Comparison of ENCODE assay signal across 8 cellular contexts in the genomic region with DNA sequence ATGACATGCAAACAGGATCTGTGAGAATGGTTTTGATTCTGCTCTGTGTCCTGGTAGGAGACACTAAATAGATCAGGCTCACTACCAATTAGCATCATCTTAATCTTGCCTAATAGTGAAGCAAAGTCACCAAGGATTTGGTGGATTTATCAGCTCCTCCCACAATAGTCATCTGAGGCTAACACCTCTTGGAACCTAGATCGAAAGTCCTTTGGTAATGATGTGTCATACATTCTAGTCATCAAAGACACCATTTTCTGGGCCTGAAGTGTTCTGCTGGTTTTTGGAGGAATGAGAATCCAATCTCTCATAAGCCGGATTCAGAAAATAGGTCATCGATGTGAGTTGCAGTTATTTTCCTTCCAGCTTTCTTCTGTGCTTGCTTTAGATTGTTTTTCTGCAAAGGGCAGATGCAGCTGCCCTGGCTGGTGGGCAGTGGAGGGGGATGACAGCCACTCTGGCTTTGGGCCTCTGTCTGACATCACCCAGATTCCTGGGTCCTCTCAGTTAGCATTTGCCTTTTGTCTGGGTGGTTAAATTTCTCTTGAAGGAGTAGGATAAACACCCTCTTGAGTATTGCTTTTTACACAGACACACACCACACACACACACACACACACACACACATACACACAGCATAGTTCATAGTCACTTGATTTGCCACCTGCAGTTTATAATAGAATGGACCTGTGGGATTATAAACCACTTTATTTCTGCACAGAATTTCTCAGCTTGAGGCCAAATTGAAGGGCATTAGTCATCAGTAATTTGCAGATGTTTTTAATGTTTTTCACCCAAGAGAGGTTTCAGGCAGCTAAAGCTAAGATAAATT. TPM values are rescaled to one million over a fixed set of nuclear protein-coding genes. Genes with fewer than 3 reads are reported as not detected.
DNase-seq lines count a peak whose midpoint lies in the region; ATAC-seq and TF ChIP-seq lines count a peak whose summit lies in the region.

A gene with protein sequence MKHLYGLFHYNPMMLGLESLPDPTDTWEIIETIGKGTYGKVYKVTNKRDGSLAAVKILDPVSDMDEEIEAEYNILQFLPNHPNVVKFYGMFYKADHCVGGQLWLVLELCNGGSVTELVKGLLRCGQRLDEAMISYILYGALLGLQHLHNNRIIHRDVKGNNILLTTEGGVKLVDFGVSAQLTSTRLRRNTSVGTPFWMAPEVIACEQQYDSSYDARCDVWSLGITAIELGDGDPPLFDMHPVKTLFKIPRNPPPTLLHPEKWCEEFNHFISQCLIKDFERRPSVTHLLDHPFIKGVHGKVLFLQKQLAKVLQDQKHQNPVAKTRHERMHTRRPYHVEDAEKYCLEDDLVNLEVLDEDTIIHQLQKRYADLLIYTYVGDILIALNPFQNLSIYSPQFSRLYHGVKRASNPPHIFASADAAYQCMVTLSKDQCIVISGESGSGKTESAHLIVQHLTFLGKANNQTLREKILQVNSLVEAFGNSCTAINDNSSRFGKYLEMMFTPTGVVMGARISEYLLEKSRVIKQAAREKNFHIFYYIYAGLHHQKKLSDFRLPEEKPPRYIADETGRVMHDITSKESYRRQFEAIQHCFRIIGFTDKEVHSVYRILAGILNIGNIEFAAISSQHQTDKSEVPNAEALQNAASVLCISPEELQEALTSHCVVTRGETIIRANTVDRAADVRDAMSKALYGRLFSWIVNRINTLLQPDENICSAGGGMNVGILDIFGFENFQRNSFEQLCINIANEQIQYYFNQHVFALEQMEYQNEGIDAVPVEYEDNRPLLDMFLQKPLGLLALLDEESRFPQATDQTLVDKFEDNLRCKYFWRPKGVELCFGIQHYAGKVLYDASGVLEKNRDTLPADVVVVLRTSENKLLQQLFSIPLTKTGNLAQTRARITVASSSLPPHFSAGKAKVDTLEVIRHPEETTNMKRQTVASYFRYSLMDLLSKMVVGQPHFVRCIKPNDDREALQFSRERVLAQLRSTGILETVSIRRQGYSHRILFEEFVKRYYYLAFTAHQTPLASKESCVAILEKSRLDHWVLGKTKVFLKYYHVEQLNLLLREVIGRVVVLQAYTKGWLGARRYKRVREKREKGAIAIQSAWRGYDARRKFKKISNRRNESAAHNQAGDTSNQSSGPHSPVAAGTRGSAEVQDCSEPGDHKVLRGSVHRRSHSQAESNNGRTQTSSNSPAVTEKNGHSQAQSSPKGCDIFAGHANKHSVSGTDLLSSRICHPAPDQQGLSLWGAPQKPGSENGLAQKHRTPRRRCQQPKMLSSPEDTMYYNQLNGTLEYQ (N-terminal part only) (plus strand): TSS at position 198 of the 832 bp plus-strand sequence. CDS start 141 bp downstream, at position 339.

- H3K27me3 ChIP-seq in A673 (replicated peaks; ENCODE audit: insufficient read depth, low read depth, low read length, poor library complexity), result no peaks in the 10 kb centered on the region

- H3K27ac ChIP-seq in A673 (ENCODE audit: low read depth, low read length, poor library complexity, severe bottlenecking), result no peak within 1 kb of the TSS

- POLR2A ChIA-PET in A673 (lab: Charles Lee; ENCODE audit: low non-redundant PET), result no interaction called here

- no peaks in the 10 kb centered on the region for H3K9me3 ChIP-seq in A673 (ENCODE audit: low read depth, low read length, poor library complexity, severe bottlenecking)

- intact Hi-C loops in A673 (cut with micrococcal nuclease; ENCODE audit: unreplicated experiment), result no loop called here

- no peak for TF ChIP-seq CTCF in A673 (conservative IDR thresholded peaks at IDR 0.05; ENCODE audit: low read depth, low read length)

- H3K36me3 ChIP-seq in A673 (ENCODE audit: insufficient read depth, low read length, poor library complexity, severe bottlenecking), result no peaks in the 10 kb centered on the region

- no peak within 1 kb of the TSS for H3K4me3 ChIP-seq in A673 (ENCODE audit: low read depth, low read length, poor library complexity, severe bottlenecking)

- no TSS peak for BruUV-seq in A673 (replicated peaks; lab: Mats Ljungman, UMichigan)

- H3K4me1 ChIP-seq in A673 (ENCODE audit: insufficient read depth, low read length, poor library complexity, severe bottlenecking), result peaks cover 16% of the 10 kb centered on the region

- CTCF ChIA-PET in A673 (lab: Charles Lee), result no interaction called here

- DNase-seq in A673 (ENCODE audit: low spot score) (peak; percentile 87), NCI-H774 (lab: John Stamatoyannopoulos, UW) (peak; percentile 25), globus pallidus (ENCODE audit: low spot score) (peak; percentile 50), ecto neural progenitor cell (ENCODE audit: low spot score) (no peak)
- DNase-seq in activated CD4-positive, CD25-positive, alpha-beta regulatory T cell treated with anti-CD3 and anti-CD28 coated beads, Interleukin-2, amount 50 U/mL, for 72 hours, result no peak

- peak; percentile 39 for ATAC-seq in GM21447 (IDR thresholded peaks at IDR 0.05; ENCODE audit: unreplicated experiment)
- ATAC-seq in HG03457 (IDR thresholded peaks at IDR 0.05; ENCODE audit: unreplicated experiment), result no peak
- no peak for ATAC-seq in GM21526 (IDR thresholded peaks at IDR 0.05; ENCODE audit: low FRiP score, unreplicated experiment)

RNA-seq across cellular contexts. Expression of the gene that starts here (rescaled TPM):
- total RNA-seq in A673 (2021), result 0.13 and 0.52 TPM in 2 replicates

Comparison
In these comparisons a context has a peak if more than half of its experiments do, and no peak if none do; other contexts are left out.
1. Peak in DNase-seq in A673; RNA of the gene not detected or under 1 TPM.
2. DNase-seq: peak in NCI-H774 (single experiment) and globus pallidus (single experiment); none in ecto neural progenitor cell (single experiment) and activated CD4-positive, CD25-positive, alpha-beta regulatory T cell treated with anti-CD3 and anti-CD28 coated beads, Interleukin-2, amount 50 U/mL, for 72 hours (single experiment).